In the genomic region with DNA sequence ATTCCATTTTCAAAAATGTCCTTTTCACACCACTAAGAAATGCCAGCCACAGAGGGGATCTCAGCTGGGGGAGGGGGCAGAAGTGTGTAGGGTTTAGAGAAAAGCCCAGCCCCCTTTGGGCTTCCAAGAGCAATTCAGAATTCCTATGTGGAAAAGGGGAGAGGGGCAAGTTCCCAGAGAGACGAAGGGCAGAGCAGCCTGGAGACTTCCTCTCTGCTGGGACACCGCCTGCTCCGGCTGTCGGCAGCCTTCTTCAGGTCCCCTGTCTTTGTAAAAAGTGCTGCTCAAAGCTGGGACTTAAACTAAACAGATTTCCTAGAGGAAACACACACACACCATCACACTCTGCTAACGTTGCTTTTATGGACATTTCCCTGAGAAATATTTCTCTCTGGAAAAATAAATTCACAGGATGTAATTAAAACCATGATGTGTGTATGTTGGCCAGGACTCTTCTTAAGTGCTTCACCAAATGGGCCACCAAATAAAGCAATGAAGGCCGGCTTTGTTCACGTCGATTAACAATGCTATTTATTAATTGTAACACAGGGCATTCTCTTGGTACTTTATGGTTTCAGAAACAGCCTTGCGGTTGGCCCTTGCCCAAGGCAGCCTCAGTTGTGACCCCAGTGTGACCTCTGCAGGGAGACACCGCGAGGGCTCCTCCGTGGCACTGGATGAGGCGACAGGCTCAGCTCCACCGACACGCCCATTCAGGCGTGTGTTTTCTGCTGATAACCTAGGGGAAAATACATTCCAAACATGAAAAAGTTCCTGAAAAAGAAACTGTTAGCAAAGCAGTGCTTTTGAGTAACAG, we compare ENCODE assay signal across 1 cellular context.
TF ChIP-seq lines count a peak whose summit lies in the region.

No MANE protein-coding gene starts in this region.

TF ChIP-seq in K562, 482 proteins besides CTCF, POLR2A, EP300 and RAD21 (continued from another document and continues in another):
- TF ChIP-seq, protein P1, sequence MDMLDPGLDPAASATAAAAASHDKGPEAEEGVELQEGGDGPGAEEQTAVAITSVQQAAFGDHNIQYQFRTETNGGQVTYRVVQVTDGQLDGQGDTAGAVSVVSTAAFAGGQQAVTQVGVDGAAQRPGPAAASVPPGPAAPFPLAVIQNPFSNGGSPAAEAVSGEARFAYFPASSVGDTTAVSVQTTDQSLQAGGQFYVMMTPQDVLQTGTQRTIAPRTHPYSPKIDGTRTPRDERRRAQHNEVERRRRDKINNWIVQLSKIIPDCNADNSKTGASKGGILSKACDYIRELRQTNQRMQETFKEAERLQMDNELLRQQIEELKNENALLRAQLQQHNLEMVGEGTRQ (CRISPR knock-in tag; IDR thresholded peaks at IDR 0.05): no peak
- TF ChIP-seq, protein P2, sequence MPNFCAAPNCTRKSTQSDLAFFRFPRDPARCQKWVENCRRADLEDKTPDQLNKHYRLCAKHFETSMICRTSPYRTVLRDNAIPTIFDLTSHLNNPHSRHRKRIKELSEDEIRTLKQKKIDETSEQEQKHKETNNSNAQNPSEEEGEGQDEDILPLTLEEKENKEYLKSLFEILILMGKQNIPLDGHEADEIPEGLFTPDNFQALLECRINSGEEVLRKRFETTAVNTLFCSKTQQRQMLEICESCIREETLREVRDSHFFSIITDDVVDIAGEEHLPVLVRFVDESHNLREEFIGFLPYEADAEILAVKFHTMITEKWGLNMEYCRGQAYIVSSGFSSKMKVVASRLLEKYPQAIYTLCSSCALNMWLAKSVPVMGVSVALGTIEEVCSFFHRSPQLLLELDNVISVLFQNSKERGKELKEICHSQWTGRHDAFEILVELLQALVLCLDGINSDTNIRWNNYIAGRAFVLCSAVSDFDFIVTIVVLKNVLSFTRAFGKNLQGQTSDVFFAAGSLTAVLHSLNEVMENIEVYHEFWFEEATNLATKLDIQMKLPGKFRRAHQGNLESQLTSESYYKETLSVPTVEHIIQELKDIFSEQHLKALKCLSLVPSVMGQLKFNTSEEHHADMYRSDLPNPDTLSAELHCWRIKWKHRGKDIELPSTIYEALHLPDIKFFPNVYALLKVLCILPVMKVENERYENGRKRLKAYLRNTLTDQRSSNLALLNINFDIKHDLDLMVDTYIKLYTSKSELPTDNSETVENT (CRISPR knock-in tag; IDR thresholded peaks at IDR 0.05): no peak
- TF ChIP-seq SMARCA4 (IDR thresholded peaks at IDR 0.05) (peak; percentile 57), GABPB1 (CRISPR knock-in tag; IDR thresholded peaks at IDR 0.05) (no peak), ZNF79 (CRISPR knock-in tag; IDR thresholded peaks at IDR 0.05; ENCODE audit: low read depth) (no peak), ZNF766 (CRISPR knock-in tag; conservative IDR thresholded peaks at IDR 0.05) (no peak), SIRT6 (IDR thresholded peaks at IDR 0.05; ENCODE audit: low read depth, low read length) (no peak), CHCHD3 (CRISPR knock-in tag; IDR thresholded peaks at IDR 0.05) (no peak), PHB2 (IDR thresholded peaks at IDR 0.05; ENCODE audit: low read depth) (no peak), DIDO1 (tag; IDR thresholded peaks at IDR 0.05; ENCODE audit: low read depth) (no peak), HDAC1 (IDR thresholded peaks at IDR 0.05) (no peak; a peak in 1 of 4 replicates), ZNF695 (CRISPR knock-in tag; IDR thresholded peaks at IDR 0.05) (no peak), PURB (CRISPR knock-in tag; IDR thresholded peaks at IDR 0.05; ENCODE audit: low read depth) (no peak), HNRNPUL1 (IDR thresholded peaks at IDR 0.05; ENCODE audit: low read length) (no peak), POLR3G (IDR thresholded peaks at IDR 0.05; ENCODE audit: extremely low read depth, insufficient read length, insufficient replicate concordance) (no peak), ZNF551 (CRISPR knock-in tag; IDR thresholded peaks at IDR 0.05) (no peak), TCF7L2 (IDR thresholded peaks at IDR 0.05; ENCODE audit: low read depth, low read length) (no peak), EGR1 (conservative IDR thresholded peaks at IDR 0.05) (no peak), ZSCAN32 (CRISPR knock-in tag; IDR thresholded peaks at IDR 0.05) (no peak), PTTG1 (tag; IDR thresholded peaks at IDR 0.05; ENCODE audit: low read depth) (no peak), PYGO2 (tag; IDR thresholded peaks at IDR 0.05) (no peak), TAF7 (tag; IDR thresholded peaks at IDR 0.05) (no peak), ZNF583 (CRISPR knock-in tag; IDR thresholded peaks at IDR 0.05) (no peak), PTBP1 (IDR thresholded peaks at IDR 0.05; ENCODE audit: low read depth, low read length) (no peak), XRCC5 (IDR thresholded peaks at IDR 0.05; ENCODE audit: low read depth, low read length) (no peak), PHF8 (IDR thresholded peaks at IDR 0.05; ENCODE audit: borderline replicate concordance, low read length) (peak; percentile 5; the same call in 1 of the 2 replicates), FOXK1 (CRISPR knock-in tag; IDR thresholded peaks at IDR 0.05; ENCODE audit: borderline replicate concordance) (no peak), MEF2A (IDR thresholded peaks at IDR 0.05; ENCODE audit: control insufficient read depth, low read depth, low read length) (no peak), ZNF57 (CRISPR knock-in tag; IDR thresholded peaks at IDR 0.05) (no peak), ATF1 (CRISPR knock-in tag; IDR thresholded peaks at IDR 0.05) (no peak), ATF1 (tag; IDR thresholded peaks at IDR 0.05) (peak; percentile 30; the same call in 1 of the 2 replicates), RUNX1 (IDR thresholded peaks at IDR 0.05; ENCODE audit: low read depth) (no peak), HNRNPH1 (optimal IDR thresholded peaks at IDR 0.05; ENCODE audit: low read depth, low read length) (no peak)
- TF ChIP-seq, protein P3, sequence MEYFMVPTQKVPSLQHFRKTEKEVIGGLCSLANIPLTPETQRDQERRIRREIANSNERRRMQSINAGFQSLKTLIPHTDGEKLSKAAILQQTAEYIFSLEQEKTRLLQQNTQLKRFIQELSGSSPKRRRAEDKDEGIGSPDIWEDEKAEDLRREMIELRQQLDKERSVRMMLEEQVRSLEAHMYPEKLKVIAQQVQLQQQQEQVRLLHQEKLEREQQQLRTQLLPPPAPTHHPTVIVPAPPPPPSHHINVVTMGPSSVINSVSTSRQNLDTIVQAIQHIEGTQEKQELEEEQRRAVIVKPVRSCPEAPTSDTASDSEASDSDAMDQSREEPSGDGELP (CRISPR knock-in tag; IDR thresholded peaks at IDR 0.05; ENCODE audit: borderline replicate concordance): peak; percentile 36; the same call in 1 of the 2 replicates
- TF ChIP-seq, protein P4, sequence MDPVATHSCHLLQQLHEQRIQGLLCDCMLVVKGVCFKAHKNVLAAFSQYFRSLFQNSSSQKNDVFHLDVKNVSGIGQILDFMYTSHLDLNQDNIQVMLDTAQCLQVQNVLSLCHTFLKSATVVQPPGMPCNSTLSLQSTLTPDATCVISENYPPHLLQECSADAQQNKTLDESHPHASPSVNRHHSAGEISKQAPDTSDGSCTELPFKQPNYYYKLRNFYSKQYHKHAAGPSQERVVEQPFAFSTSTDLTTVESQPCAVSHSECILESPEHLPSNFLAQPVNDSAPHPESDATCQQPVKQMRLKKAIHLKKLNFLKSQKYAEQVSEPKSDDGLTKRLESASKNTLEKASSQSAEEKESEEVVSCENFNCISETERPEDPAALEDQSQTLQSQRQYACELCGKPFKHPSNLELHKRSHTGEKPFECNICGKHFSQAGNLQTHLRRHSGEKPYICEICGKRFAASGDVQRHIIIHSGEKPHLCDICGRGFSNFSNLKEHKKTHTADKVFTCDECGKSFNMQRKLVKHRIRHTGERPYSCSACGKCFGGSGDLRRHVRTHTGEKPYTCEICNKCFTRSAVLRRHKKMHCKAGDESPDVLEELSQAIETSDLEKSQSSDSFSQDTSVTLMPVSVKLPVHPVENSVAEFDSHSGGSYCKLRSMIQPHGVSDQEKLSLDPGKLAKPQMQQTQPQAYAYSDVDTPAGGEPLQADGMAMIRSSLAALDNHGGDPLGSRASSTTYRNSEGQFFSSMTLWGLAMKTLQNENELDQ (CRISPR knock-in tag; IDR thresholded peaks at IDR 0.05; ENCODE audit: borderline replicate concordance): no peak
- TF ChIP-seq, protein P5, sequence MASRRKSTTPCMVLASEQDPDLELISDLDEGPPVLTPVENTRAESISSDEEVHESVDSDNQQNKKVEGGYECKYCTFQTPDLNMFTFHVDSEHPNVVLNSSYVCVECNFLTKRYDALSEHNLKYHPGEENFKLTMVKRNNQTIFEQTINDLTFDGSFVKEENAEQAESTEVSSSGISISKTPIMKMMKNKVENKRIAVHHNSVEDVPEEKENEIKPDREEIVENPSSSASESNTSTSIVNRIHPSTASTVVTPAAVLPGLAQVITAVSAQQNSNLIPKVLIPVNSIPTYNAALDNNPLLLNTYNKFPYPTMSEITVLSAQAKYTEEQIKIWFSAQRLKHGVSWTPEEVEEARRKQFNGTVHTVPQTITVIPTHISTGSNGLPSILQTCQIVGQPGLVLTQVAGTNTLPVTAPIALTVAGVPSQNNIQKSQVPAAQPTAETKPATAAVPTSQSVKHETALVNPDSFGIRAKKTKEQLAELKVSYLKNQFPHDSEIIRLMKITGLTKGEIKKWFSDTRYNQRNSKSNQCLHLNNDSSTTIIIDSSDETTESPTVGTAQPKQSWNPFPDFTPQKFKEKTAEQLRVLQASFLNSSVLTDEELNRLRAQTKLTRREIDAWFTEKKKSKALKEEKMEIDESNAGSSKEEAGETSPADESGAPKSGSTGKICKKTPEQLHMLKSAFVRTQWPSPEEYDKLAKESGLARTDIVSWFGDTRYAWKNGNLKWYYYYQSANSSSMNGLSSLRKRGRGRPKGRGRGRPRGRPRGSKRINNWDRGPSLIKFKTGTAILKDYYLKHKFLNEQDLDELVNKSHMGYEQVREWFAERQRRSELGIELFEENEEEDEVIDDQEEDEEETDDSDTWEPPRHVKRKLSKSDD (conservative IDR thresholded peaks at IDR 0.05; ENCODE audit: low read length): no peak
- TF ChIP-seq, protein P6, sequence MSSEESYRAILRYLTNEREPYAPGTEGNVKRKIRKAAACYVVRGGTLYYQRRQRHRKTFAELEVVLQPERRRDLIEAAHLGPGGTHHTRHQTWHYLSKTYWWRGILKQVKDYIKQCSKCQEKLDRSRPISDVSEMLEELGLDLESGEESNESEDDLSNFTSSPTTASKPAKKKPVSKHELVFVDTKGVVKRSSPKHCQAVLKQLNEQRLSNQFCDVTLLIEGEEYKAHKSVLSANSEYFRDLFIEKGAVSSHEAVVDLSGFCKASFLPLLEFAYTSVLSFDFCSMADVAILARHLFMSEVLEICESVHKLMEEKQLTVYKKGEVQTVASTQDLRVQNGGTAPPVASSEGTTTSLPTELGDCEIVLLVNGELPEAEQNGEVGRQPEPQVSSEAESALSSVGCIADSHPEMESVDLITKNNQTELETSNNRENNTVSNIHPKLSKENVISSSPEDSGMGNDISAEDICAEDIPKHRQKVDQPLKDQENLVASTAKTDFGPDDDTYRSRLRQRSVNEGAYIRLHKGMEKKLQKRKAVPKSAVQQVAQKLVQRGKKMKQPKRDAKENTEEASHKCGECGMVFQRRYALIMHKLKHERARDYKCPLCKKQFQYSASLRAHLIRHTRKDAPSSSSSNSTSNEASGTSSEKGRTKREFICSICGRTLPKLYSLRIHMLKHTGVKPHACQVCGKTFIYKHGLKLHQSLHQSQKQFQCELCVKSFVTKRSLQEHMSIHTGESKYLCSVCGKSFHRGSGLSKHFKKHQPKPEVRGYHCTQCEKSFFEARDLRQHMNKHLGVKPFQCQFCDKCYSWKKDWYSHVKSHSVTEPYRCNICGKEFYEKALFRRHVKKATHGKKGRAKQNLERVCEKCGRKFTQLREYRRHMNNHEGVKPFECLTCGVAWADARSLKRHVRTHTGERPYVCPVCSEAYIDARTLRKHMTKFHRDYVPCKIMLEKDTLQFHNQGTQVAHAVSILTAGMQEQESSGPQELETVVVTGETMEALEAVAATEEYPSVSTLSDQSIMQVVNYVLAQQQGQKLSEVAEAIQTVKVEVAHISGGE (CRISPR knock-in tag; IDR thresholded peaks at IDR 0.05): no peak
- TF ChIP-seq, protein P7, sequence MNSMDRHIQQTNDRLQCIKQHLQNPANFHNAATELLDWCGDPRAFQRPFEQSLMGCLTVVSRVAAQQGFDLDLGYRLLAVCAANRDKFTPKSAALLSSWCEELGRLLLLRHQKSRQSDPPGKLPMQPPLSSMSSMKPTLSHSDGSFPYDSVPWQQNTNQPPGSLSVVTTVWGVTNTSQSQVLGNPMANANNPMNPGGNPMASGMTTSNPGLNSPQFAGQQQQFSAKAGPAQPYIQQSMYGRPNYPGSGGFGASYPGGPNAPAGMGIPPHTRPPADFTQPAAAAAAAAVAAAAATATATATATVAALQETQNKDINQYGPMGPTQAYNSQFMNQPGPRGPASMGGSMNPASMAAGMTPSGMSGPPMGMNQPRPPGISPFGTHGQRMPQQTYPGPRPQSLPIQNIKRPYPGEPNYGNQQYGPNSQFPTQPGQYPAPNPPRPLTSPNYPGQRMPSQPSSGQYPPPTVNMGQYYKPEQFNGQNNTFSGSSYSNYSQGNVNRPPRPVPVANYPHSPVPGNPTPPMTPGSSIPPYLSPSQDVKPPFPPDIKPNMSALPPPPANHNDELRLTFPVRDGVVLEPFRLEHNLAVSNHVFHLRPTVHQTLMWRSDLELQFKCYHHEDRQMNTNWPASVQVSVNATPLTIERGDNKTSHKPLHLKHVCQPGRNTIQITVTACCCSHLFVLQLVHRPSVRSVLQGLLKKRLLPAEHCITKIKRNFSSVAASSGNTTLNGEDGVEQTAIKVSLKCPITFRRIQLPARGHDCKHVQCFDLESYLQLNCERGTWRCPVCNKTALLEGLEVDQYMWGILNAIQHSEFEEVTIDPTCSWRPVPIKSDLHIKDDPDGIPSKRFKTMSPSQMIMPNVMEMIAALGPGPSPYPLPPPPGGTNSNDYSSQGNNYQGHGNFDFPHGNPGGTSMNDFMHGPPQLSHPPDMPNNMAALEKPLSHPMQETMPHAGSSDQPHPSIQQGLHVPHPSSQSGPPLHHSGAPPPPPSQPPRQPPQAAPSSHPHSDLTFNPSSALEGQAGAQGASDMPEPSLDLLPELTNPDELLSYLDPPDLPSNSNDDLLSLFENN (IDR thresholded peaks at IDR 0.05; ENCODE audit: low read depth in 2 of 2, low read length in 2 of 2): no peak
- TF ChIP-seq, protein P8, sequence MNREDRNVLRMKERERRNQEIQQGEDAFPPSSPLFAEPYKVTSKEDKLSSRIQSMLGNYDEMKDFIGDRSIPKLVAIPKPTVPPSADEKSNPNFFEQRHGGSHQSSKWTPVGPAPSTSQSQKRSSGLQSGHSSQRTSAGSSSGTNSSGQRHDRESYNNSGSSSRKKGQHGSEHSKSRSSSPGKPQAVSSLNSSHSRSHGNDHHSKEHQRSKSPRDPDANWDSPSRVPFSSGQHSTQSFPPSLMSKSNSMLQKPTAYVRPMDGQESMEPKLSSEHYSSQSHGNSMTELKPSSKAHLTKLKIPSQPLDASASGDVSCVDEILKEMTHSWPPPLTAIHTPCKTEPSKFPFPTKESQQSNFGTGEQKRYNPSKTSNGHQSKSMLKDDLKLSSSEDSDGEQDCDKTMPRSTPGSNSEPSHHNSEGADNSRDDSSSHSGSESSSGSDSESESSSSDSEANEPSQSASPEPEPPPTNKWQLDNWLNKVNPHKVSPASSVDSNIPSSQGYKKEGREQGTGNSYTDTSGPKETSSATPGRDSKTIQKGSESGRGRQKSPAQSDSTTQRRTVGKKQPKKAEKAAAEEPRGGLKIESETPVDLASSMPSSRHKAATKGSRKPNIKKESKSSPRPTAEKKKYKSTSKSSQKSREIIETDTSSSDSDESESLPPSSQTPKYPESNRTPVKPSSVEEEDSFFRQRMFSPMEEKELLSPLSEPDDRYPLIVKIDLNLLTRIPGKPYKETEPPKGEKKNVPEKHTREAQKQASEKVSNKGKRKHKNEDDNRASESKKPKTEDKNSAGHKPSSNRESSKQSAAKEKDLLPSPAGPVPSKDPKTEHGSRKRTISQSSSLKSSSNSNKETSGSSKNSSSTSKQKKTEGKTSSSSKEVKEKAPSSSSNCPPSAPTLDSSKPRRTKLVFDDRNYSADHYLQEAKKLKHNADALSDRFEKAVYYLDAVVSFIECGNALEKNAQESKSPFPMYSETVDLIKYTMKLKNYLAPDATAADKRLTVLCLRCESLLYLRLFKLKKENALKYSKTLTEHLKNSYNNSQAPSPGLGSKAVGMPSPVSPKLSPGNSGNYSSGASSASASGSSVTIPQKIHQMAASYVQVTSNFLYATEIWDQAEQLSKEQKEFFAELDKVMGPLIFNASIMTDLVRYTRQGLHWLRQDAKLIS (CRISPR knock-in tag; IDR thresholded peaks at IDR 0.05): 0 out of 2 replicates have a peak, but pooled peaks have one; percentile 37
